18 cellular contexts compared by ENCODE assay signal in genomic region chr3:115348951-115349745, GRCh38.
A peak's percentile ranks its signal among the peaks of the same experiment; 100 is the strongest.
DNase-seq lines count a peak whose midpoint lies in the region; ATAC-seq, FAIRE-seq and TF ChIP-seq lines count a peak whose summit lies in the region.
"Had no signal": no experiment of that assay in that cellular context is flagged by ENCODE, and none has a peak within 500 bp of the region (broad histone marks: within the 10 kb centered on the region; RNA-seq: fewer than 3 reads in every experiment).

No MANE protein-coding gene starts in this region.

- no peaks in the 10 kb centered on the region for H3K9me3 ChIP-seq in vagina
- H3K9me3 ChIP-seq: BE2C had no signal

- no peak for TF ChIP-seq CTCF in vagina (IDR thresholded peaks at IDR 0.05)

- no peak overlapping the region for H3K27ac ChIP-seq in vagina
- H3K27ac ChIP-seq: C4-2B, HL-60 had no signal

- ATAC-seq in GM21717 (IDR thresholded peaks at IDR 0.05; ENCODE audit: unreplicated experiment) = no peak

- DNase-seq in Daoy (ENCODE audit: low read depth) (peak; percentile 8), M059J (ENCODE audit: low read depth) (peak; percentile 16), kidney tubule cell (ENCODE audit: low spot score) (peak; percentile 22), hepatic stellate cell (ENCODE audit: low spot score) (no peak), vagina (ENCODE audit: extremely low spot score in 2 of 2) (no peak), posterior vena cava (ENCODE audit: low spot score) (no peak)
- DNase-seq: BE2C; CD4-positive, alpha-beta memory T cell; DMS79; EL; GDM1; HCEC 1CT; HFFc6 had no signal

- peak; percentile 51 for FAIRE-seq in colon (lab: Jason Lieb, UNC)
- FAIRE-seq: GM19239 had no signal

- H3K4me1 ChIP-seq in vagina = no peaks in the 10 kb centered on the region

- intact Hi-C loops in vagina (cut with DNase I) = no loop called here
- intact Hi-C loops in posterior vena cava (cut with DNase I) = no loop called here

- TF ChIP-seq POLR2A in vagina (IDR thresholded peaks at IDR 0.05) = no peak

- no peaks in the 10 kb centered on the region for H3K36me3 ChIP-seq in vagina
- H3K36me3 ChIP-seq: BE2C had no signal

- no peak overlapping the region for H3K4me3 ChIP-seq in vagina

- H3K27me3 ChIP-seq in vagina = no peaks in the 10 kb centered on the region
- H3K27me3 ChIP-seq: BE2C had no signal

Comparison
In these comparisons a context has a peak if more than half of its experiments do, and no peak if none do; other contexts are left out.
1. DNase-seq: peak in Daoy (single experiment), M059J (single experiment) and kidney tubule cell (single experiment); none in hepatic stellate cell (single experiment), vagina (0 of 2) and posterior vena cava (single experiment).